8 cellular contexts compared by ENCODE assay signal in genomic region chr1:85894651-85895050, GRCh38.
DNase-seq lines count a peak whose midpoint lies in the region; ATAC-seq and TF ChIP-seq lines count a peak whose summit lies in the region.

No MANE protein-coding gene starts in this region.

- H3K4me3 Mint-ChIP-seq in activated naive CD4-positive, alpha-beta T cell treated with anti-CD3 and anti-CD28 coated beads for 36 hours = no peak overlapping the region

- TF ChIP-seq CTCF in stomach (IDR thresholded peaks at IDR 0.05) = peak in 2 of 7 experiments; percentile 10 to 13

- intact Hi-C loops in activated naive CD4-positive, alpha-beta T cell treated with anti-CD3 and anti-CD28 coated beads for 36 hours (cut with micrococcal nuclease) = loop anchor here (5.0 kb wide), 1 partner anchor 123 kb away; no protein-coding TSS in a partner anchor
- intact Hi-C loops in stomach (cut with DNase I; ENCODE audit: low total_unique reads) = no loop called here

- no peaks in the 10 kb centered on the region for H3K27me3 ChIP-seq in stomach

- no peaks in the 10 kb centered on the region for H3K4me1 Mint-ChIP-seq in activated naive CD4-positive, alpha-beta T cell treated with anti-CD3 and anti-CD28 coated beads for 36 hours (ENCODE audit: low read depth)

- no peaks in the 10 kb centered on the region for H3K36me3 Mint-ChIP-seq in activated naive CD4-positive, alpha-beta T cell treated with anti-CD3 and anti-CD28 coated beads for 36 hours (ENCODE audit: low read depth)

- H3K4me1 ChIP-seq in stomach = no peaks in the 10 kb centered on the region

- CTCF ChIA-PET in activated naive CD4-positive, alpha-beta T cell treated with anti-CD3 and anti-CD28 coated beads for 36 hours (lab: Charles Lee) = no interaction called here

- no peaks in the 10 kb centered on the region for H3K36me3 ChIP-seq in stomach

- H3K9me3 ChIP-seq in stomach = no peaks in the 10 kb centered on the region

- H3K4me3 ChIP-seq in stomach = no peak overlapping the region

- TF ChIP-seq POLR2A in stomach (IDR thresholded peaks at IDR 0.05) = no peak

- no peaks in the 10 kb centered on the region for H3K9me3 Mint-ChIP-seq in activated naive CD4-positive, alpha-beta T cell treated with anti-CD3 and anti-CD28 coated beads for 36 hours

- H3K27me3 Mint-ChIP-seq in activated naive CD4-positive, alpha-beta T cell treated with anti-CD3 and anti-CD28 coated beads for 36 hours (ENCODE audit: low read depth) = peaks cover 2% of the 10 kb centered on the region

- H3K27ac ChIP-seq in stomach = no peak overlapping the region

- no peak for TF ChIP-seq EP300 in stomach (IDR thresholded peaks at IDR 0.05)

- peak; percentile 73 for ATAC-seq in HG02678 (IDR thresholded peaks at IDR 0.05; ENCODE audit: unreplicated experiment)

- no peak overlapping the region for H3K27ac Mint-ChIP-seq in activated naive CD4-positive, alpha-beta T cell treated with anti-CD3 and anti-CD28 coated beads for 36 hours

- DNase-seq in activated naive CD4-positive, alpha-beta T cell treated with anti-CD3 and anti-CD28 coated beads for 36 hours = peak; percentile 30
- DNase-seq in activated naive CD4-positive, alpha-beta T cell (lab: John Stamatoyannopoulos, UW) = no peak
- DNase-seq in NCI-H446 treated with DMSO at 0.1 percent for 48 hours (lab: John Stamatoyannopoulos, UW) (peak; percentile 5), cerebellar cortex (ENCODE audit: low spot score) (peak; percentile 17), myocyte (ENCODE audit: low read depth) (peak; percentile 65), SKM-1 treated with dmso at 0.1 percent for 144 hours (lab: John Stamatoyannopoulos, UW; ENCODE audit: unreplicated experiment) (no peak), stomach (no peak)

- WGBS in stomach, 5 donors = 15 to 30% (median 22%) methylated on average over 4 of the region's 4 CpGs

Comparison
In these comparisons a context has a peak if more than half of its experiments do, and no peak if none do; other contexts are left out.
1. DNase-seq: peak in activated naive CD4-positive, alpha-beta T cell treated with anti-CD3 and anti-CD28 coated beads for 36 hours (single experiment), NCI-H446 treated with DMSO at 0.1 percent for 48 hours (single experiment), cerebellar cortex (single experiment) and myocyte (single experiment); none in activated naive CD4-positive, alpha-beta T cell (0 of 4), SKM-1 treated with dmso at 0.1 percent for 144 hours (single experiment) and stomach (single experiment).